Comparison of ENCODE assay signal across 1 cellular context in genomic region chr20:8895472-8895871, GRCh38.
TF ChIP-seq lines count a peak whose summit lies in the region.

No MANE protein-coding gene starts in this region.

TF ChIP-seq in GM23338, 12 proteins besides CTCF, POLR2A, EP300 and RAD21:
- TF ChIP-seq, protein P1, sequence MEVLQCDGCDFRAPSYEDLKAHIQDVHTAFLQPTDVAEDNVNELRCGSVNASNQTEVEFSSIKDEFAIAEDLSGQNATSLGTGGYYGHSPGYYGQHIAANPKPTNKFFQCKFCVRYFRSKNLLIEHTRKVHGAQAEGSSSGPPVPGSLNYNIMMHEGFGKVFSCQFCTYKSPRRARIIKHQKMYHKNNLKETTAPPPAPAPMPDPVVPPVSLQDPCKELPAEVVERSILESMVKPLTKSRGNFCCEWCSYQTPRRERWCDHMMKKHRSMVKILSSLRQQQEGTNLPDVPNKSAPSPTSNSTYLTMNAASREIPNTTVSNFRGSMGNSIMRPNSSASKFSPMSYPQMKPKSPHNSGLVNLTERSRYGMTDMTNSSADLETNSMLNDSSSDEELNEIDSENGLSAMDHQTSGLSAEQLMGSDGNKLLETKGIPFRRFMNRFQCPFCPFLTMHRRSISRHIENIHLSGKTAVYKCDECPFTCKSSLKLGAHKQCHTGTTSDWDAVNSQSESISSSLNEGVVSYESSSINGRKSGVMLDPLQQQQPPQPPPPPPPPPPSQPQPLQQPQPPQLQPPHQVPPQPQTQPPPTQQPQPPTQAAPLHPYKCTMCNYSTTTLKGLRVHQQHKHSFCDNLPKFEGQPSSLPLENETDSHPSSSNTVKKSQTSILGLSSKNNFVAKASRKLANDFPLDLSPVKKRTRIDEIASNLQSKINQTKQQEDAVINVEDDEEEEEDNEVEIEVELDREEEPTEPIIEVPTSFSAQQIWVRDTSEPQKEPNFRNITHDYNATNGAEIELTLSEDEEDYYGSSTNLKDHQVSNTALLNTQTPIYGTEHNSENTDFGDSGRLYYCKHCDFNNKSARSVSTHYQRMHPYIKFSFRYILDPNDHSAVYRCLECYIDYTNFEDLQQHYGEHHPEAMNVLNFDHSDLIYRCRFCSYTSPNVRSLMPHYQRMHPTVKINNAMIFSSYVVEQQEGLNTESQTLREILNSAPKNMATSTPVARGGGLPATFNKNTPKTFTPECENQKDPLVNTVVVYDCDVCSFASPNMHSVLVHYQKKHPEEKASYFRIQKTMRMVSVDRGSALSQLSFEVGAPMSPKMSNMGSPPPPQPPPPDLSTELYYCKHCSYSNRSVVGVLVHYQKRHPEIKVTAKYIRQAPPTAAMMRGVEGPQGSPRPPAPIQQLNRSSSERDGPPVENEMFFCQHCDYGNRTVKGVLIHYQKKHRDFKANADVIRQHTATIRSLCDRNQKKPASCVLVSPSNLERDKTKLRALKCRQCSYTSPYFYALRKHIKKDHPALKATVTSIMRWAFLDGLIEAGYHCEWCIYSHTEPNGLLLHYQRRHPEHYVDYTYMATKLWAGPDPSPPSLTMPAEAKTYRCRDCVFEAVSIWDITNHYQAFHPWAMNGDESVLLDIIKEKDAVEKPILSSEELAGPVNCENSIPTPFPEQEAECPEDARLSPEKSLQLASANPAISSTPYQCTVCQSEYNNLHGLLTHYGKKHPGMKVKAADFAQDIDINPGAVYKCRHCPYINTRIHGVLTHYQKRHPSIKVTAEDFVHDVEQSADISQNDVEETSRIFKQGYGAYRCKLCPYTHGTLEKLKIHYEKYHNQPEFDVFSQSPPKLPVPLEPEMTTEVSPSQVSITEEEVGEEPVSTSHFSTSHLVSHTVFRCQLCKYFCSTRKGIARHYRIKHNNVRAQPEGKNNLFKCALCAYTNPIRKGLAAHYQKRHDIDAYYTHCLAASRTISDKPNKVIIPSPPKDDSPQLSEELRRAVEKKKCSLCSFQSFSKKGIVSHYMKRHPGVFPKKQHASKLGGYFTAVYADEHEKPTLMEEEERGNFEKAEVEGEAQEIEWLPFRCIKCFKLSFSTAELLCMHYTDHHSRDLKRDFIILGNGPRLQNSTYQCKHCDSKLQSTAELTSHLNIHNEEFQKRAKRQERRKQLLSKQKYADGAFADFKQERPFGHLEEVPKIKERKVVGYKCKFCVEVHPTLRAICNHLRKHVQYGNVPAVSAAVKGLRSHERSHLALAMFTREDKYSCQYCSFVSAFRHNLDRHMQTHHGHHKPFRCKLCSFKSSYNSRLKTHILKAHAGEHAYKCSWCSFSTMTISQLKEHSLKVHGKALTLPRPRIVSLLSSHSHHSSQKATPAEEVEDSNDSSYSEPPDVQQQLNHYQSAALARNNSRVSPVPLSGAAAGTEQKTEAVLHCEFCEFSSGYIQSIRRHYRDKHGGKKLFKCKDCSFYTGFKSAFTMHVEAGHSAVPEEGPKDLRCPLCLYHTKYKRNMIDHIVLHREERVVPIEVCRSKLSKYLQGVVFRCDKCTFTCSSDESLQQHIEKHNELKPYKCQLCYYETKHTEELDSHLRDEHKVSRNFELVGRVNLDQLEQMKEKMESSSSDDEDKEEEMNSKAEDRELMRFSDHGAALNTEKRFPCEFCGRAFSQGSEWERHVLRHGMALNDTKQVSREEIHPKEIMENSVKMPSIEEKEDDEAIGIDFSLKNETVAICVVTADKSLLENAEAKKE (CRISPR knock-in tag; IDR thresholded peaks at IDR 0.05), result no peak
- no peak for TF ChIP-seq REST (IDR thresholded peaks at IDR 0.05; ENCODE audit: unreplicated experiment)
- TF ChIP-seq NANOG (IDR thresholded peaks at IDR 0.05; ENCODE audit: borderline replicate concordance), result no peak
- TF ChIP-seq ZNF114 (CRISPR knock-in tag; IDR thresholded peaks at IDR 0.05), result no peak
- no peak for TF ChIP-seq STAT1 (IDR thresholded peaks at IDR 0.05; ENCODE audit: unreplicated experiment)
- no peak for TF ChIP-seq ZNF331 (CRISPR knock-in tag; IDR thresholded peaks at IDR 0.05; ENCODE audit: low read depth)
- no peak for TF ChIP-seq EZH2 (IDR thresholded peaks at IDR 0.05; ENCODE audit: low read depth, unreplicated experiment)
- no peak for TF ChIP-seq EZH2phosphoT487 (IDR thresholded peaks at IDR 0.05; ENCODE audit: unreplicated experiment)
- TF ChIP-seq ETS1 (IDR thresholded peaks at IDR 0.05), result no peak
- TF ChIP-seq POLR2AphosphoS5 (IDR thresholded peaks at IDR 0.05; ENCODE audit: low read depth), result no peak
- no peak for TF ChIP-seq CREB1 (CRISPR knock-in tag; IDR thresholded peaks at IDR 0.05; ENCODE audit: low read depth)
- TF ChIP-seq JUNB (IDR thresholded peaks at IDR 0.05; ENCODE audit: unreplicated experiment), result no peak
